In genomic region chr2:16509042-16509441, GRCh38 we compare ENCODE assay signal across 19 cellular contexts.
DNase-seq lines count a peak whose midpoint lies in the region; ATAC-seq, FAIRE-seq and TF ChIP-seq lines count a peak whose summit lies in the region.
"Had no signal": no experiment of that assay in that cellular context is flagged by ENCODE, and none has a peak within 500 bp of the region (broad histone marks: within the 10 kb centered on the region; RNA-seq: fewer than 3 reads in every experiment).

No MANE protein-coding gene starts in this region.

- no peaks in the 10 kb centered on the region for H3K9me1 ChIP-seq in K562 (ENCODE audit: control insufficient read depth, insufficient read depth, low read length)

- peak overlapping the region; percentile 77 for H3K4me3 Mint-ChIP-seq in nephron progenitor cell
- H3K4me3 Mint-ChIP-seq: CD8-positive, alpha-beta T cell had no signal

- H3K27ac Mint-ChIP-seq in nephron progenitor cell: no peak overlapping the region
- H3K27ac Mint-ChIP-seq: CD8-positive, alpha-beta T cell had no signal

- TF ChIP-seq RAD21 in HepG2 (CRISPR knock-in tag; IDR thresholded peaks at IDR 0.05) (no peak), K562 (CRISPR knock-in tag; conservative IDR thresholded peaks at IDR 0.05 in 1 of 2, IDR thresholded peaks at IDR 0.05 in 1 of 2) (peak in 1 of 2 experiments; percentile 31; a peak in 1 of 4 replicates)

- H3K4me3 ChIP-seq in HepG2 (replicated peaks in 1 of 3; ENCODE audit: insufficient read depth in 1 of 3, low read depth in 2 of 3, low read length in 3 of 3): no peak overlapping the region
- H3K4me3 ChIP-seq in right lobe of liver: no peak overlapping the region
- no peak overlapping the region for H3K4me3 ChIP-seq in K562
- H3K4me3 ChIP-seq in effector memory CD4-positive, alpha-beta T cell (ENCODE audit: insufficient read depth, low read depth, low read length, poor library complexity, severe bottlenecking): no peak overlapping the region
- H3K4me3 ChIP-seq in PC-9: no peak overlapping the region
- H3K4me3 ChIP-seq in left lung: no peak overlapping the region

- H3K9me3 ChIP-seq in HepG2 (ENCODE audit: low read length): no peaks in the 10 kb centered on the region
- H3K9me3 ChIP-seq in right lobe of liver: no peaks in the 10 kb centered on the region
- no peaks in the 10 kb centered on the region for H3K9me3 ChIP-seq in K562 (replicated peaks; ENCODE audit: control insufficient read depth, insufficient read depth, low read depth, low read length)
- no peaks in the 10 kb centered on the region for H3K9me3 ChIP-seq in effector memory CD4-positive, alpha-beta T cell (ENCODE audit: control insufficient read depth, low read length)
- H3K9me3 ChIP-seq in PC-9 (ENCODE audit: insufficient read depth, low read depth): no peaks in the 10 kb centered on the region
- no peaks in the 10 kb centered on the region for H3K9me3 ChIP-seq in left lung

- intact Hi-C loops in HepG2 (cut with micrococcal nuclease; ENCODE audit: unreplicated experiment) (loop anchor here (2.0 to 5.0 kb wide), 2 partner anchors 570 to 872 kb away; no protein-coding TSS in a partner anchor), right lobe of liver (cut with DNase I) (loop anchor here (10.0 kb wide), 3 partner anchors 564 to 874 kb away; partner anchors contain the start of gene MYCN (in 1 of the 2)), K562 (cut with micrococcal nuclease) (loop anchor here (5.0 kb wide), 1 partner anchor 572 kb away; no protein-coding TSS in a partner anchor), PC-9 (cut with micrococcal nuclease; ENCODE audit: unreplicated experiment) (no loop called here), left lung (cut with DNase I) (loop anchor here in 1 of 2 donors (10.0 kb wide), 1 partner anchor 874 kb away; no protein-coding TSS in a partner anchor)

- ATAC-seq in HepG2 (no peak), right lobe of liver (no peak), K562 (peak; percentile 29; the same call in 1 of the 3 replicates), left lung (no peak)
- ATAC-seq: CD8-positive, alpha-beta T cell had no signal

- H3K4me2 ChIP-seq in HepG2 (ENCODE audit: low read depth, low read length) (no peak overlapping the region), K562 (ENCODE audit: insufficient read depth, low read length) (no peak overlapping the region), PC-9 (no peak overlapping the region)

- H3K36me3 ChIP-seq in HepG2 (replicated peaks in 1 of 2; ENCODE audit: control insufficient read depth in 1 of 2, insufficient read depth in 2 of 2, low read length in 2 of 2): no peaks in the 10 kb centered on the region
- no peaks in the 10 kb centered on the region for H3K36me3 ChIP-seq in right lobe of liver
- H3K36me3 ChIP-seq in K562 (ENCODE audit: control insufficient read depth, insufficient read depth, low read length): no peaks in the 10 kb centered on the region
- no peaks in the 10 kb centered on the region for H3K36me3 ChIP-seq in effector memory CD4-positive, alpha-beta T cell (ENCODE audit: control insufficient read depth, insufficient read depth, low read length)
- no peaks in the 10 kb centered on the region for H3K36me3 ChIP-seq in PC-9 (ENCODE audit: low read depth)
- no peaks in the 10 kb centered on the region for H3K36me3 ChIP-seq in left lung

- H3K27me3 Mint-ChIP-seq in nephron progenitor cell (ENCODE audit: low read depth, poor library complexity): peaks cover 7% of the 10 kb centered on the region

- H3K27me3 ChIP-seq in HepG2 (ENCODE audit: control insufficient read depth in 1 of 2, insufficient read depth in 2 of 2, low read length in 2 of 2) (peaks cover 0 to 22% of the 10 kb centered on the region in 2 experiments; a peak in 3 of 5 replicates), right lobe of liver (no peaks in the 10 kb centered on the region), K562 (ENCODE audit: control insufficient read depth in 2 of 2, insufficient read depth in 2 of 2, low read length in 2 of 2) (peaks cover 7 to 22% of the 10 kb centered on the region in 2 experiments; a peak in 3 of 5 replicates), PC-9 (ENCODE audit: insufficient read depth, low read depth) (peaks cover 44% of the 10 kb centered on the region), left lung (peaks cover 19 to 43% of the 10 kb centered on the region in 2 donors)
- H3K27me3 ChIP-seq in effector memory CD4-positive, alpha-beta T cell (replicated peaks; ENCODE audit: control insufficient read depth, insufficient read depth, low read length, poor library complexity, severe bottlenecking): peaks cover 11% of the 10 kb centered on the region

- H3K27ac ChIP-seq in HepG2 (ENCODE audit: extremely low read length, insufficient read depth, low read length): no peak overlapping the region
- no peak overlapping the region for H3K27ac ChIP-seq in right lobe of liver
- no peak overlapping the region for H3K27ac ChIP-seq in K562 (ENCODE audit: extremely low read depth, low read depth, low read length)
- no peak overlapping the region for H3K27ac ChIP-seq in effector memory CD4-positive, alpha-beta T cell (ENCODE audit: insufficient read depth, low read length, poor library complexity, severe bottlenecking)
- no peak overlapping the region for H3K27ac ChIP-seq in PC-9
- no peak overlapping the region for H3K27ac ChIP-seq in left lung
- H3K27ac ChIP-seq: 22Rv1, HL-60 had no signal

- in situ Hi-C loops in HepG2 (cut with HindIII; ENCODE audit: extremely low pct_ligation_motif_present, low pct_unique_long_range_greater_than_20kb): loop anchor here (10.0 kb wide), 1 partner anchor 874 kb away; no protein-coding TSS in a partner anchor
- in situ Hi-C loops in K562 (cut with MboI): no loop called here

- TF ChIP-seq CTCF in HepG2 (CRISPR knock-in tag; IDR thresholded peaks at IDR 0.05) (no peak), right lobe of liver (IDR thresholded peaks at IDR 0.05) (no peak), K562 (IDR thresholded peaks at IDR 0.05 in 2 of 3, conservative IDR thresholded peaks at IDR 0.05 in 1 of 3; ENCODE audit: insufficient read depth in 2 of 3, low read depth in 1 of 3, low read length in 3 of 3) (no peak; a peak in 1 of 6 replicates), nephron progenitor cell (IDR thresholded peaks at IDR 0.05) (no peak), PC-9 (conservative IDR thresholded peaks at IDR 0.05) (no peak), left lung (IDR thresholded peaks at IDR 0.05) (no peak)

- FAIRE-seq in HepG2 (lab: Jason Lieb, UNC): no peak
- no peak for FAIRE-seq in K562 (lab: Jason Lieb, UNC)
- FAIRE-seq: GM12892, GM19239, H54 had no signal

- WGBS in HepG2 (ENCODE audit: low lambda C conversion rate): 42% methylated on average over 3 of the region's 3 CpGs
- 88% methylated on average over 1 of the region's 3 CpGs for WGBS in right lobe of liver (ENCODE audit: insufficient coverage, low coverage, low lambda C conversion rate, missing lambda C conversion rate)
- 3% methylated on average over 3 of the region's 3 CpGs for WGBS in K562 (ENCODE audit: insufficient coverage, low coverage, missing lambda C conversion rate)

- no peaks in the 10 kb centered on the region for H3K36me3 Mint-ChIP-seq in nephron progenitor cell (ENCODE audit: low read depth)
- H3K36me3 Mint-ChIP-seq: CD14-positive monocyte; CD8-positive, alpha-beta T cell had no signal

- TF ChIP-seq POLR2A in HepG2 (IDR thresholded peaks at IDR 0.05; ENCODE audit: insufficient read depth in 1 of 2, low read depth in 2 of 2, low read length in 2 of 2) (no peak), right lobe of liver (IDR thresholded peaks at IDR 0.05) (no peak), K562 (conservative IDR thresholded peaks at IDR 0.05) (no peak)

- peaks cover 12% of the 10 kb centered on the region for H3K4me1 ChIP-seq in HepG2 (ENCODE audit: insufficient read depth, low read length)
- H3K4me1 ChIP-seq in right lobe of liver: peaks cover 0 to 31% (median 5%) of the 10 kb centered on the region in 4 donors
- peaks cover 0 to 9% of the 10 kb centered on the region in 2 experiments; a peak in 1 of 5 replicates for H3K4me1 ChIP-seq in K562 (replicated peaks in 1 of 2; ENCODE audit: control insufficient read depth in 2 of 2, insufficient read depth in 2 of 2, low read length in 2 of 2)
- no peaks in the 10 kb centered on the region for H3K4me1 ChIP-seq in effector memory CD4-positive, alpha-beta T cell (ENCODE audit: control insufficient read depth, insufficient read depth, low read length, poor library complexity, severe bottlenecking)
- no peaks in the 10 kb centered on the region for H3K4me1 ChIP-seq in PC-9 (replicated peaks; ENCODE audit: insufficient read depth)
- H3K4me1 ChIP-seq in left lung: peaks cover 7 to 8% of the 10 kb centered on the region in 2 donors

- no peaks in the 10 kb centered on the region for H3K9me2 ChIP-seq in PC-9 (ENCODE audit: insufficient read depth)

- H3K79me2 ChIP-seq in HepG2 (ENCODE audit: insufficient read depth, low read length) (no peaks in the 10 kb centered on the region), K562 (ENCODE audit: control insufficient read depth, insufficient read depth, low read length) (no peaks in the 10 kb centered on the region), PC-9 (ENCODE audit: low read depth) (no peaks in the 10 kb centered on the region)

- POLR2A ChIA-PET in HepG2 (lab: Yijun Ruan, JAX): no interaction called here
- POLR2A ChIA-PET in K562 (lab: Yijun Ruan, JAX): no interaction called here
- POLR2A ChIA-PET in PC-9 (lab: Charles Lee; ENCODE audit: unreplicated experiment): no interaction called here

- H3K4me1 Mint-ChIP-seq in nephron progenitor cell: peaks cover 36% of the 10 kb centered on the region

- TF ChIP-seq EP300 in HepG2 (IDR thresholded peaks at IDR 0.05; ENCODE audit: low read depth in 2 of 2, low read length in 2 of 2) (no peak), HepG2 (CRISPR knock-in tag; IDR thresholded peaks at IDR 0.05; ENCODE audit: borderline replicate concordance) (no peak), K562 (IDR thresholded peaks at IDR 0.05; ENCODE audit: low read length) (no peak)

- no peaks in the 10 kb centered on the region for H3K9me3 Mint-ChIP-seq in nephron progenitor cell
- H3K9me3 Mint-ChIP-seq: CD14-positive monocyte; CD8-positive, alpha-beta T cell had no signal

- no peaks in the 10 kb centered on the region for H3F3A ChIP-seq in PC-9 (ENCODE audit: insufficient read depth, low read depth)

- H4K20me1 ChIP-seq in HepG2 (ENCODE audit: insufficient read depth, low read length) (no peaks in the 10 kb centered on the region), K562 (replicated peaks; ENCODE audit: control insufficient read depth, insufficient read depth, low read length) (no peaks in the 10 kb centered on the region; the same call in 1 of the 2 replicates), PC-9 (ENCODE audit: insufficient read depth) (no peaks in the 10 kb centered on the region)

- H2AFZ ChIP-seq in HepG2 (ENCODE audit: low read length): no peak overlapping the region
- no peak overlapping the region for H2AFZ ChIP-seq in K562 (ENCODE audit: low read depth, low read length)
- no peak overlapping the region for H2AFZ ChIP-seq in PC-9

- H3K9ac ChIP-seq in HepG2 (ENCODE audit: insufficient read depth, low read depth, low read length) (no peak overlapping the region), K562 (ENCODE audit: insufficient read depth in 1 of 2, low read depth in 2 of 2, low read length in 2 of 2) (no peak overlapping the region)

- no peak for DNase-seq in HepG2 (ENCODE audit: low spot score)
- no peak for DNase-seq in right lobe of liver
- DNase-seq in K562 (ENCODE audit: extremely low read depth in 1 of 4, low spot score in 3 of 4): no peak
- no peak for DNase-seq in nephron progenitor cell
- DNase-seq in NCI-H187 (lab: John Stamatoyannopoulos, UW): no peak
- DNase-seq in effector memory CD4-positive, alpha-beta T cell: no peak
- no peak for DNase-seq in PC-9
- DNase-seq in left lung: no peak
- DNase-seq: CD8-positive, alpha-beta T cell; COR-L47; DND-41; GDM1; KBM-7 had no signal

- CTCF ChIA-PET in HepG2 (lab: Yijun Ruan, JAX; ENCODE audit: low intra/inter-chr PET ratio, low total read pairs): interaction anchor here (1.0 kb wide), 1 partner anchor 569 kb away, joined by 5 read pairs; no protein-coding TSS in a partner anchor
- CTCF ChIA-PET in K562 (lab: Yijun Ruan, JAX; ENCODE audit: low intra/inter-chr PET ratio): no interaction called here
- CTCF ChIA-PET in PC-9 (lab: Charles Lee): no interaction called here

- BruUV-seq in HepG2 (replicated peaks; lab: Mats Ljungman, UMichigan): no TSS peak
- BruUV-seq in K562 (replicated peaks; lab: Mats Ljungman, UMichigan): no TSS peak
- no TSS peak for BruUV-seq in PC-9 (replicated peaks; lab: Mats Ljungman, UMichigan)
